28 cellular contexts compared by ENCODE assay signal in the genomic region with DNA sequence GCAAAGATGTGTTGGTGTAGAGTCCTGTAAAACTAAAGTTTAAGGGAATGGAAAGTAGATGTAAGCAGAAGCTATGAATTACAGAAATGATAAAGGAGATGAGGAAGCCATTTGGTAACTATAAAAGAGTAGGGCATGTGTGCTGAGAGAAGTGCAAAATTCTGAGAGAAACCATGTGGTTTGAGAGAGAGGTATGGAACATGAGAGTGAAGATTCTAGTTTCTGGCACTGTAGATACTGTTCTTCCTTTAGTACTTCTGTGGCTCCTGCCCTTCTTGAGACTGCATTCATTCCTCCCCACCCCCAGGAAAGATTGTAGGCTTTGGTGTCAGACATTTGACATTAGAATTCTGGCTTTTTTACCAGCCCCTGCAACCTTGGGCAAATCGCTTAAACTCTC.
"Had no signal": no experiment of that assay in that cellular context is flagged by ENCODE, and none has a peak within 500 bp of the region (broad histone marks: within the 10 kb centered on the region; RNA-seq: fewer than 3 reads in every experiment).

No MANE protein-coding gene starts in this region.

- H3K4me1 Mint-ChIP-seq: activated CD8-positive, alpha-beta memory T cell treated with anti-CD3 and anti-CD28 coated beads, Interleukin-2, amount 10 ng/mL, durations not matched to agents 7 days and 5 days; activated naive CD4-positive, alpha-beta T cell treated with anti-CD3 and anti-CD28 coated beads, Interleukin-2, amount 10 ng/mL, durations not matched to agents 7 days and 5 days; activated naive CD8-positive, alpha-beta T cell treated with anti-CD3 and anti-CD28 coated beads, Interleukin-2, amount 10 ng/mL, durations not matched to agents 7 days and 5 days had no signal

- H3K4me3 ChIP-seq: ascending aorta, breast epithelium, cardiac muscle cell, colonic mucosa, esophagus squamous epithelium, gastroesophageal sphincter, heart right ventricle had no signal

- H3K4me1 ChIP-seq: ascending aorta, breast epithelium, colonic mucosa, gastroesophageal sphincter had no signal

- H3K27me3 ChIP-seq: ascending aorta, breast epithelium, cardiac muscle cell, colonic mucosa, esophagus squamous epithelium, gastroesophageal sphincter, heart right ventricle had no signal

- ATAC-seq: activated CD8-positive, alpha-beta memory T cell treated with anti-CD3 and anti-CD28 coated beads, Interleukin-2, amount 10 ng/mL, durations not matched to agents 7 days and 5 days; activated CD8-positive, alpha-beta T cell treated with anti-CD3 and anti-CD28 coated beads, Interleukin-2, amount 10 ng/mL, durations not matched to agents 7 days and 5 days; activated naive CD4-positive, alpha-beta T cell treated with anti-CD3 and anti-CD28 coated beads, Interleukin-2, amount 50 U/mL, for 72 hours; activated T-cell treated with anti-CD3 and anti-CD28 coated beads, Interleukin-2, amount 50 U/mL, for 72 hours; gastroesophageal sphincter; heart right ventricle had no signal

- H3K27ac ChIP-seq: ascending aorta, breast epithelium, cardiac muscle cell, colonic mucosa, epithelial cell of prostate, esophagus squamous epithelium, gastroesophageal sphincter, heart right ventricle had no signal

- DNase-seq: activated CD4-positive, alpha-beta memory T cell treated with anti-CD3 and anti-CD28 coated beads for 36 hours; activated CD4-positive, alpha-beta T cell treated with anti-CD3 and anti-CD28 coated beads for 1 hour; activated CD4-positive, alpha-beta T cell treated with anti-CD3 and anti-CD28 coated beads for 48 hours; activated CD8-positive, alpha-beta memory T cell treated with anti-CD3 and anti-CD28 coated beads, Interleukin-2, amount 10 ng/mL, durations not matched to agents 7 days and 5 days; activated CD8-positive, alpha-beta memory T cell treated with anti-CD3 and anti-CD28 coated beads, Interleukin-2, amount 50 U/mL, for 4 hours; activated CD8-positive, alpha-beta T cell treated with anti-CD3 and anti-CD28 coated beads, Interleukin-2, amount 10 ng/mL, durations not matched to agents 7 days and 5 days; activated gamma-delta T cell; activated naive CD4-positive, alpha-beta T cell; activated naive CD4-positive, alpha-beta T cell treated with anti-CD3 and anti-CD28 coated beads, Interleukin-2, amount 10 ng/mL, durations not matched to agents 7 days and 5 days; activated naive CD8-positive, alpha-beta T cell treated with anti-CD3 and anti-CD28 coated beads, Interleukin-2, amount 10 ng/mL, durations not matched to agents 7 days and 5 days; activated T-cell treated with anti-CD3 and anti-CD28 coated beads, Interleukin-2, amount 50 U/mL, for 1 hour; activated T-cell treated with anti-CD3 and anti-CD28 coated beads, Interleukin-2, amount 50 U/mL, for 72 hours; central memory CD4-positive, alpha-beta T cell; cerebellar nuclear complex; colonic mucosa; effector CD8-positive, alpha-beta T cell; esophagus squamous epithelium; foreskin melanocyte; heart right ventricle; T-helper 1 cell; T-helper 2 cell had no signal

- H3K27ac Mint-ChIP-seq: activated CD4-positive, alpha-beta memory T cell treated with anti-CD3 and anti-CD28 coated beads for 36 hours; activated CD8-positive, alpha-beta memory T cell treated with anti-CD3 and anti-CD28 coated beads, Interleukin-2, amount 10 ng/mL, durations not matched to agents 7 days and 5 days; activated CD8-positive, alpha-beta T cell treated with anti-CD3 and anti-CD28 coated beads, Interleukin-2, amount 10 ng/mL, durations not matched to agents 7 days and 5 days; activated naive CD4-positive, alpha-beta T cell treated with anti-CD3 and anti-CD28 coated beads, Interleukin-2, amount 10 ng/mL, durations not matched to agents 7 days and 5 days; activated naive CD8-positive, alpha-beta T cell treated with anti-CD3 and anti-CD28 coated beads, Interleukin-2, amount 10 ng/mL, durations not matched to agents 7 days and 5 days; activated T-cell treated with anti-CD3 and anti-CD28 coated beads, Interleukin-2, amount 50 U/mL, for 72 hours; brain had no signal

- H3K36me3 Mint-ChIP-seq: activated CD8-positive, alpha-beta memory T cell treated with anti-CD3 and anti-CD28 coated beads, Interleukin-2, amount 10 ng/mL, durations not matched to agents 7 days and 5 days; activated naive CD4-positive, alpha-beta T cell treated with anti-CD3 and anti-CD28 coated beads, Interleukin-2, amount 10 ng/mL, durations not matched to agents 7 days and 5 days had no signal

- H3K36me3 ChIP-seq: ascending aorta, breast epithelium, colonic mucosa, heart right ventricle had no signal

- H3K4me3 Mint-ChIP-seq: activated CD4-positive, alpha-beta memory T cell treated with anti-CD3 and anti-CD28 coated beads for 36 hours; activated CD8-positive, alpha-beta memory T cell treated with anti-CD3 and anti-CD28 coated beads, Interleukin-2, amount 10 ng/mL, durations not matched to agents 7 days and 5 days; activated CD8-positive, alpha-beta T cell treated with anti-CD3 and anti-CD28 coated beads, Interleukin-2, amount 10 ng/mL, durations not matched to agents 7 days and 5 days; activated naive CD4-positive, alpha-beta T cell treated with anti-CD3 and anti-CD28 coated beads, Interleukin-2, amount 10 ng/mL, durations not matched to agents 7 days and 5 days; activated naive CD8-positive, alpha-beta T cell treated with anti-CD3 and anti-CD28 coated beads, Interleukin-2, amount 10 ng/mL, durations not matched to agents 7 days and 5 days; activated T-cell treated with anti-CD3 and anti-CD28 coated beads, Interleukin-2, amount 50 U/mL, for 72 hours; brain had no signal

- H3K27me3 Mint-ChIP-seq: activated CD4-positive, alpha-beta memory T cell treated with anti-CD3 and anti-CD28 coated beads for 36 hours; activated CD8-positive, alpha-beta memory T cell treated with anti-CD3 and anti-CD28 coated beads, Interleukin-2, amount 10 ng/mL, durations not matched to agents 7 days and 5 days; activated naive CD4-positive, alpha-beta T cell treated with anti-CD3 and anti-CD28 coated beads, Interleukin-2, amount 10 ng/mL, durations not matched to agents 7 days and 5 days; activated naive CD8-positive, alpha-beta T cell treated with anti-CD3 and anti-CD28 coated beads, Interleukin-2, amount 10 ng/mL, durations not matched to agents 7 days and 5 days had no signal

- H3K9me3 Mint-ChIP-seq: activated naive CD4-positive, alpha-beta T cell treated with anti-CD3 and anti-CD28 coated beads, Interleukin-2, amount 10 ng/mL, durations not matched to agents 7 days and 5 days; activated naive CD8-positive, alpha-beta T cell treated with anti-CD3 and anti-CD28 coated beads, Interleukin-2, amount 10 ng/mL, durations not matched to agents 7 days and 5 days had no signal

- H3K9me3 ChIP-seq: ascending aorta, breast epithelium, colonic mucosa, esophagus squamous epithelium, gastroesophageal sphincter had no signal
